Comparison of ENCODE assay signal across 17 cellular contexts in the genomic region with DNA sequence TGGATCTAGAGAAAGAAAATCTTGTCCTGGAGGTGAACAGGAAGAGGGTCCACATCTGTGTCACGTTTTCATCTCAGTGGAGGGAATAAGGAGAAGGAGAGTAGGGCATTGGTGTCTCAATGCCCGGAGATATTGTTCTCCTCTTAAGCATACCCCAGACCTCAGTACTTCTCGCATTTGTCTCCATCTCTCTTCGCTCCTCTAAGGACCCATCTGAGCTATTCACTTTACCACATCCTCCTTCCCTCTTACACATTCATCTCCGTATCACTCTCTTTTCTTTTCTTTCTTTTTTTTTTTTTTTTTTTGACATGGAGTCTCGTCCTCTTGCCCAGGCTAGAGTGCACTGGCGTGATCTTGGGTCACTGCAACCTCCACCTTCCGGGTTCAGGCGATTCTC. TPM values are rescaled to one million over a fixed set of nuclear protein-coding genes. Genes with fewer than 3 reads are reported as not detected.
"Had no signal": no experiment of that assay in that cellular context is flagged by ENCODE, and none has a peak within 500 bp of the region (broad histone marks: within the 10 kb centered on the region; RNA-seq: fewer than 3 reads in every experiment).

No MANE protein-coding gene starts in this region.

RNA-seq across cellular contexts. Expression of a gene that starts 8.6 kb away (rescaled TPM):
- total RNA-seq: activated B cell treated with CpG ODN at 0.5 μM for 24 hours; activated CD4-positive, alpha-beta memory T cell treated with anti-CD3 and anti-CD28 coated beads, Interleukin-2, amount 10 ng/mL, durations not matched to agents 7 days and 5 days; activated CD4-positive, alpha-beta T cell treated with anti-CD3 and anti-CD28 coated beads, Interleukin-2, amount 10 ng/mL, durations not matched to agents 7 days and 5 days; activated CD8-positive, alpha-beta T cell treated with anti-CD3 and anti-CD28 coated beads, Interleukin-2, amount 10 ng/mL, durations not matched to agents 7 days and 5 days; activated naive CD4-positive, alpha-beta T cell treated with anti-CD3 and anti-CD28 coated beads for 36 hours; activated naive CD4-positive, alpha-beta T cell treated with anti-CD3 and anti-CD28 coated beads, Interleukin-2, amount 50 U/mL, for 72 hours; activated naive CD8-positive, alpha-beta T cell treated with anti-CD3 and anti-CD28 coated beads for 36 hours; activated T-cell treated with anti-CD3 and anti-CD28 coated beads, Interleukin-2, amount 50 U/mL, for 4 hours; activated T-cell treated with anti-CD3 and anti-CD28 coated beads, Interleukin-2, amount 50 U/mL, for 72 hours; activated T-helper 1 cell treated with anti-CD3 and anti-CD28 coated beads, Interleukin-12 subunit alpha, Interleukin-12 subunit beta, Interleukin-2, Interleukin-4 antibody, amounts not matched to agents 30 ng/mL and 10 ng/mL and 1 ng/mL, durations not matched to agents 14 hours and 24 hours and 36 hours; activated T-helper 17 cell treated with anti-CD3 and anti-CD28 coated beads, Interleukin-2, amount 50 U/mL, for 72 hours; astrocyte; body of pancreas; cardiac muscle cell; chondrocyte had no signal
- polyA plus RNA-seq: cardiac muscle cell had no signal

RNA-seq across cellular contexts. Expression of a gene that starts 52.4 kb away (rescaled TPM):
- total RNA-seq: activated CD4-positive, alpha-beta memory T cell treated with anti-CD3 and anti-CD28 coated beads, Interleukin-2, amount 10 ng/mL, durations not matched to agents 7 days and 5 days; activated CD8-positive, alpha-beta T cell treated with anti-CD3 and anti-CD28 coated beads, Interleukin-2, amount 10 ng/mL, durations not matched to agents 7 days and 5 days; activated naive CD4-positive, alpha-beta T cell treated with anti-CD3 and anti-CD28 coated beads for 36 hours; aorta; body of pancreas; cardiac muscle cell; chondrocyte had no signal
- polyA plus RNA-seq: aorta, cardiac muscle cell had no signal

RNA-seq across cellular contexts. Expression of a gene that starts 55.5 kb away (rescaled TPM):
- total RNA-seq: activated B cell treated with CpG ODN at 0.5 μM for 24 hours; activated CD4-positive, alpha-beta memory T cell treated with anti-CD3 and anti-CD28 coated beads, Interleukin-2, amount 10 ng/mL, durations not matched to agents 7 days and 5 days; activated CD4-positive, alpha-beta T cell treated with anti-CD3 and anti-CD28 coated beads, Interleukin-2, amount 10 ng/mL, durations not matched to agents 7 days and 5 days; activated CD8-positive, alpha-beta T cell treated with anti-CD3 and anti-CD28 coated beads, Interleukin-2, amount 10 ng/mL, durations not matched to agents 7 days and 5 days; activated naive CD4-positive, alpha-beta T cell treated with anti-CD3 and anti-CD28 coated beads for 36 hours; activated naive CD4-positive, alpha-beta T cell treated with anti-CD3 and anti-CD28 coated beads, Interleukin-2, amount 50 U/mL, for 72 hours; activated naive CD8-positive, alpha-beta T cell treated with anti-CD3 and anti-CD28 coated beads for 36 hours; activated T-cell treated with anti-CD3 and anti-CD28 coated beads, Interleukin-2, amount 50 U/mL, for 4 hours; activated T-cell treated with anti-CD3 and anti-CD28 coated beads, Interleukin-2, amount 50 U/mL, for 72 hours; activated T-helper 1 cell treated with anti-CD3 and anti-CD28 coated beads, Interleukin-12 subunit alpha, Interleukin-12 subunit beta, Interleukin-2, Interleukin-4 antibody, amounts not matched to agents 30 ng/mL and 10 ng/mL and 1 ng/mL, durations not matched to agents 14 hours and 24 hours and 36 hours; activated T-helper 17 cell treated with anti-CD3 and anti-CD28 coated beads, Interleukin-2, amount 50 U/mL, for 72 hours; astrocyte; body of pancreas; breast epithelium; cardiac muscle cell; chondrocyte had no signal
- polyA plus RNA-seq: aorta, cardiac muscle cell had no signal
